12 cellular contexts compared by ENCODE assay signal in the genomic region with DNA sequence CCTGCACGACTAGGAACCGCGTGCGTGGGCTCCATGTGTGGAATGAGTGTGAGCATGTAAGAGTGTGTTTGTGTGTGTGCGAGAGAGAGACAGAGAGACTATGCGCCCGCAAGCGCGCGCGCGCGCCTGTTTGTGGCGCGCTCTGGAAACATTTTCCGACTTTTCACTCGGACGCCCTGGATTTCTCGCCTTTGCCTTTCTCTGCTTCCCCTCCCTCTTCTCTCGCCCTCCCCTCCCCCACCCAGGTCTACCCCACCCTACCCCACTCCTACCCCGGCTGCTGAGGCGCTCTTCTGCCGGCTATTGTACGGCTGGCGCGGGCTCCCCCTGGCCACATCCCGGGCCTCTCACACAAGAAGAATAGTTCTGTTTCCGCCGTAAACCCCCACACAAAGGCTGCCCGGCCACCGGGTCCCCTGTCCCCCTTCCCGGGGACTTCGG. TPM values are rescaled to one million over a fixed set of nuclear protein-coding genes. Genes with fewer than 3 reads are reported as not detected.
DNase-seq lines count a peak whose midpoint lies in the region; ATAC-seq lines count a peak whose summit lies in the region.
"Had no signal": no experiment of that assay in that cellular context is flagged by ENCODE, and none has a peak within 500 bp of the region (broad histone marks: within the 10 kb centered on the region; RNA-seq: fewer than 3 reads in every experiment).

No MANE protein-coding gene starts in this region.

- no peak overlapping the region for H3K27ac ChIP-seq in ACC112 (ENCODE audit: low read depth, low read length)
- H3K27ac ChIP-seq: cardiac muscle cell, left lung had no signal

- H3K9ac ChIP-seq in NT2/D1 (ENCODE audit: insufficient read length, low read depth): no peak overlapping the region

- DNase-seq in GF-D8 (lab: John Stamatoyannopoulos, UW): peak; percentile 38
- no peak for DNase-seq in NT2/D1 (ENCODE audit: low read depth, low spot score)
- no peak for DNase-seq in T-helper 9 cell
- DNase-seq in SK-N-DZ (ENCODE audit: low spot score): no peak
- DNase-seq in cortex of kidney (lab: John Stamatoyannopoulos, UW): no peak
- DNase-seq: activated T-cell treated with anti-CD3 and anti-CD28 coated beads, Interleukin-2, amount 50 U/mL, for 4 hours; T-helper 17 cell had no signal

- no peak for ATAC-seq in HG03432 (IDR thresholded peaks at IDR 0.05; ENCODE audit: unreplicated experiment)
- ATAC-seq: activated T-cell treated with anti-CD3 and anti-CD28 coated beads, Interleukin-2, amount 50 U/mL, for 4 hours; left lung; T-helper 17 cell had no signal

- peak overlapping the region; percentile 66 for H3K4me3 ChIP-seq in ACC112 (ENCODE audit: low read depth, low read length)
- peak overlapping the region; percentile 2 for H3K4me3 ChIP-seq in NT2/D1 (ENCODE audit: insufficient read length, low read depth)
- peak overlapping the region; percentile 50 for H3K4me3 ChIP-seq in iPS-18c (ENCODE audit: insufficient read depth, low read depth, low read length)
- H3K4me3 ChIP-seq: cardiac muscle cell, left lung had no signal

- no peaks in the 10 kb centered on the region for H3K9me3 ChIP-seq in NT2/D1 (ENCODE audit: insufficient read depth, low read length)
- peaks cover 3% of the 10 kb centered on the region for H3K9me3 ChIP-seq in iPS-18c (ENCODE audit: control insufficient read depth, insufficient read depth, low read length)
- H3K9me3 ChIP-seq: left lung had no signal

- H3K79me2 ChIP-seq in ACC112 (ENCODE audit: control insufficient read depth, insufficient read depth, low read length, unreplicated experiment): no peaks in the 10 kb centered on the region

- H2AFZ ChIP-seq in ACC112 (ENCODE audit: low read length, unreplicated experiment): no peak overlapping the region

- H3K36me3 ChIP-seq in ACC112 (ENCODE audit: insufficient read depth, low read length) (no peaks in the 10 kb centered on the region), NT2/D1 (ENCODE audit: insufficient read depth, insufficient read length, low read length) (no peaks in the 10 kb centered on the region)
- H3K36me3 ChIP-seq: cardiac muscle cell, left lung had no signal

- H3K4me1 ChIP-seq in ACC112 (ENCODE audit: control insufficient read depth, insufficient read depth, low read length, unreplicated experiment) (no peaks in the 10 kb centered on the region), NT2/D1 (ENCODE audit: insufficient read depth, insufficient read length) (peaks cover 12% of the 10 kb centered on the region)

- H3K27me3 ChIP-seq in ACC112 (ENCODE audit: insufficient read depth, low read length) (peaks cover 100% of the 10 kb centered on the region), NT2/D1 (ENCODE audit: insufficient read depth, insufficient read length) (peaks cover 95% of the 10 kb centered on the region)

RNA-seq across cellular contexts. Expression of a gene that starts 7.0 kb away (rescaled TPM):
- polyA plus RNA-seq in SK-N-DZ (2014; cell fraction: cytosol; rRNA removed): 5.8 and 6.5 TPM in 2 replicates
- 4.6 and 5.7 TPM in 2 replicates for polyA plus RNA-seq in SK-N-DZ (2014; cell fraction: nucleus; rRNA removed)
- polyA plus RNA-seq: cardiac muscle cell had no signal

Comparison
In these comparisons a context has a peak if more than half of its experiments do, and no peak if none do; other contexts are left out.
1. H3K4me3 ChIP-seq: peak in every context shown above with its lines; median percentile 66 in ACC112; 50 in iPS-18c; 2 in NT2/D1.